Comparison of ENCODE assay signal across 9 cellular contexts in genomic region chr15:75672111-75672602, GRCh38. TPM values are rescaled to one million over a fixed set of nuclear protein-coding genes. Genes with fewer than 3 reads are reported as not detected.
DNase-seq lines count a peak whose midpoint lies in the region; TF ChIP-seq lines count a peak whose summit lies in the region.
"Had no signal": no experiment of that assay in that cellular context is flagged by ENCODE, and none has a peak within 500 bp of the region (broad histone marks: within the 10 kb centered on the region; RNA-seq: fewer than 3 reads in every experiment).

No MANE protein-coding gene starts in this region.

- H3K9me3 Mint-ChIP-seq in activated T-cell treated with anti-CD3 and anti-CD28 coated beads, Interleukin-2, amount 50 U/mL, for 24 hours: no peaks in the 10 kb centered on the region

- H3K4me3 ChIP-seq in HUES6 (ENCODE audit: low read depth, low read length) (peak overlapping the region; percentile 20; the same call in 1 of the 2 replicates), ascending aorta (no peak overlapping the region), tibial artery (no peak overlapping the region)

- H3K9me3 ChIP-seq in HUES6 (ENCODE audit: control insufficient read depth, insufficient read depth, low read depth, low read length): no peaks in the 10 kb centered on the region
- H3K9me3 ChIP-seq in ascending aorta: no peaks in the 10 kb centered on the region
- H3K9me3 ChIP-seq in tibial artery: no peaks in the 10 kb centered on the region
- H3K9me3 ChIP-seq: neutrophil had no signal

- H3K36me3 ChIP-seq in HUES6 (ENCODE audit: control insufficient read depth, insufficient read depth, low read length) (no peaks in the 10 kb centered on the region), ascending aorta (peaks cover 15 to 17% of the 10 kb centered on the region in 2 donors), tibial artery (peaks cover 8 to 24% (median 16%) of the 10 kb centered on the region in 3 donors)
- H3K36me3 ChIP-seq: neutrophil had no signal

- H3K9ac ChIP-seq in HUES6 (ENCODE audit: low read length): peak overlapping the region; percentile 66

- H3K36me3 Mint-ChIP-seq in activated T-cell treated with anti-CD3 and anti-CD28 coated beads, Interleukin-2, amount 50 U/mL, for 24 hours (ENCODE audit: low read depth): no peaks in the 10 kb centered on the region

- no peak overlapping the region for H3K4me3 Mint-ChIP-seq in activated T-cell treated with anti-CD3 and anti-CD28 coated beads, Interleukin-2, amount 50 U/mL, for 24 hours

- H3K27ac ChIP-seq in HUES6 (ENCODE audit: low read depth, low read length) (peak overlapping the region; percentile 46; the same call in 1 of the 2 replicates), ascending aorta (peak overlapping the region; percentile 95 to 97), tibial artery (peak overlapping the region; percentile 89 to 92)
- H3K27ac ChIP-seq: neutrophil had no signal

- H3K27me3 Mint-ChIP-seq in activated T-cell treated with anti-CD3 and anti-CD28 coated beads, Interleukin-2, amount 50 U/mL, for 24 hours: no peaks in the 10 kb centered on the region

- DNase-seq in ascending aorta (ENCODE audit: low spot score in 2 of 2) (no peak), iPS-NIHi11 (ENCODE audit: low spot score) (peak; percentile 48), tibial artery (peak in 1 of 2 donors; percentile 74), dedifferentiated amniotic fluid mesenchymal stem cell (ENCODE audit: extremely low spot score) (no peak), SHP77 (lab: John Stamatoyannopoulos, UW) (no peak)
- DNase-seq in activated T-cell treated with anti-CD3 and anti-CD28 coated beads, Interleukin-2, amount 50 U/mL, for 24 hours: no peak
- DNase-seq: DMS79 had no signal

- H3K4me1 ChIP-seq in HUES6 (ENCODE audit: control insufficient read depth, insufficient read depth, low read length): peaks cover 26% of the 10 kb centered on the region
- H3K4me1 ChIP-seq in ascending aorta: peaks cover 35 to 77% of the 10 kb centered on the region in 2 donors
- peaks cover 9 to 90% (median 77%) of the 10 kb centered on the region in 4 donors for H3K4me1 ChIP-seq in tibial artery

- H3K4me1 Mint-ChIP-seq in activated T-cell treated with anti-CD3 and anti-CD28 coated beads, Interleukin-2, amount 50 U/mL, for 24 hours (ENCODE audit: low read depth): no peaks in the 10 kb centered on the region

- H3K27ac Mint-ChIP-seq in activated T-cell treated with anti-CD3 and anti-CD28 coated beads, Interleukin-2, amount 50 U/mL, for 24 hours: no peak overlapping the region

- no peaks in the 10 kb centered on the region for H3K27me3 ChIP-seq in HUES6 (ENCODE audit: control insufficient read depth, insufficient read depth, low read length)
- no peaks in the 10 kb centered on the region for H3K27me3 ChIP-seq in ascending aorta
- H3K27me3 ChIP-seq in tibial artery: no peaks in the 10 kb centered on the region

- TF ChIP-seq CTCF in ascending aorta (IDR thresholded peaks at IDR 0.05) (no peak), tibial artery (IDR thresholded peaks at IDR 0.05) (no peak)

- intact Hi-C loops in ascending aorta (cut with DNase I) (loop anchor here (5.0 kb wide), 1 partner anchor 35 kb away; no protein-coding TSS in a partner anchor), tibial artery (cut with DNase I; ENCODE audit: low total_unique reads) (no loop called here)

RNA-seq across cellular contexts. Expression of gene SNX33, which starts 24.4 kb away (rescaled TPM):
- total RNA-seq in ascending aorta: 53.5 TPM

RNA-seq across cellular contexts. Expression of gene IMP3, which starts 32.1 kb away (rescaled TPM):
- 159 TPM for total RNA-seq in ascending aorta

RNA-seq across cellular contexts. Expression of gene CSPG4, which starts 40.5 kb away (rescaled TPM):
- total RNA-seq in ascending aorta: 258 TPM

RNA-seq across cellular contexts. Expression of gene SNUPN, which starts 46.6 kb away (rescaled TPM):
- 6.7 TPM for total RNA-seq in ascending aorta

Comparison
In these comparisons a context has a peak if more than half of its experiments do, and no peak if none do; other contexts are left out.
1. H3K27ac ChIP-seq: peak in every context shown above with its lines; median percentile 96 in ascending aorta; 90 in tibial artery; 46 in HUES6.